Comparison of ENCODE assay signal across 22 cellular contexts in the genomic region with DNA sequence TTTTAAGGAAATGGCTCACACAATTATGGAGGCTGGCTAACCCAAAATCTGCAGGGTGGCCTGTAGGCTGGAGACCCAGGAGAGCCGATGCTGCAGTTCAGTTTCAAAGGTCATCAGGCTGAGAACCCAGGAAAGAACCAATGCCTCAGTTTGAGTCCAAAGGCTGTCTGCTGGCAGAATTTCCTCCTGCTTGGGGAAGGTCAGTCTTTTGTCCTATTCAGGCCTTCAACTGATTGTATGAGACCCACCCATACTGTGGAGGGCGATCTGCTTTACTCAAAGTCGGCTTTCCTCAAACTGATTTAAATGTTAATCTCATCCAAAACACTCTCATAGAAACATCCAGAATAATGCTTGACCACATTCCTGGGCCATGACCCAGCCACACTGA.
A peak's percentile ranks its signal among the peaks of the same experiment; 100 is the strongest.
DNase-seq lines count a peak whose midpoint lies in the region; ATAC-seq, FAIRE-seq and TF ChIP-seq lines count a peak whose summit lies in the region.
"Had no signal": no experiment of that assay in that cellular context is flagged by ENCODE, and none has a peak within 500 bp of the region (broad histone marks: within the 10 kb centered on the region; RNA-seq: fewer than 3 reads in every experiment).

No MANE protein-coding gene starts in this region.

- H3K27ac ChIP-seq in esophagus squamous epithelium (peak overlapping the region in 3 of 4 donors; percentile 37 to 73 (median 70)), heart right ventricle (no peak overlapping the region)
- H3K27ac ChIP-seq: PC-9, SJSA1 had no signal

- H3K4me3 ChIP-seq in bronchial epithelial cell (ENCODE audit: low read depth, low read length) = no peak overlapping the region
- H3K4me3 ChIP-seq in esophagus squamous epithelium = no peak overlapping the region
- H3K4me3 ChIP-seq in heart right ventricle = no peak overlapping the region
- H3K4me3 ChIP-seq in BE2C (ENCODE audit: low read depth, low read length) = no peak overlapping the region
- H3K4me3 ChIP-seq: PC-9, SJSA1 had no signal

- no peaks in the 10 kb centered on the region for H3K27me3 Mint-ChIP-seq in osteocyte (ENCODE audit: unreplicated experiment)
- no peaks in the 10 kb centered on the region for H3K27me3 Mint-ChIP-seq in T-helper 2 cell treated with Interferon-gamma antibody and Interleukin-4, amounts not matched to agents 5 μg/mL and 100 μg/mL, for 36 hours (ENCODE audit: low read depth)

- H3K27me3 ChIP-seq in bronchial epithelial cell (ENCODE audit: control insufficient read depth, insufficient read depth, low read length) (no peaks in the 10 kb centered on the region), esophagus squamous epithelium (no peaks in the 10 kb centered on the region), heart right ventricle (no peaks in the 10 kb centered on the region), BE2C (0 out of 2 replicates have a peak, but pooled peaks cover 2% of the 10 kb centered on the region)
- H3K27me3 ChIP-seq: SJSA1 had no signal

- ATAC-seq in heart right ventricle = no peak
- ATAC-seq: Right ventricle myocardium inferior had no signal

- H3K4me3 Mint-ChIP-seq in osteocyte (ENCODE audit: unreplicated experiment) = no peak overlapping the region
- H3K4me3 Mint-ChIP-seq in T-helper 2 cell treated with Interferon-gamma antibody and Interleukin-4, amounts not matched to agents 5 μg/mL and 100 μg/mL, for 36 hours = no peak overlapping the region
- H3K4me3 Mint-ChIP-seq: CD14-positive monocyte had no signal

- WGBS in esophagus squamous epithelium, 2 donors = 82 to 95% methylated on average over 3 of the region's 3 CpGs
- 93 to 95% methylated on average over 3 of the region's 3 CpGs for WGBS in heart right ventricle, 2 donors

- H3K36me3 ChIP-seq in bronchial epithelial cell (ENCODE audit: control insufficient read depth, insufficient read depth, low read length) (no peaks in the 10 kb centered on the region), esophagus squamous epithelium (no peaks in the 10 kb centered on the region), heart right ventricle (no peaks in the 10 kb centered on the region), BE2C (no peaks in the 10 kb centered on the region)
- H3K36me3 ChIP-seq: SJSA1 had no signal

- DNase-seq in bronchial epithelial cell (ENCODE audit: low read depth) (peak; percentile 21), esophagus squamous epithelium (lab: John Stamatoyannopoulos, UW) (no peak), osteocyte (ENCODE audit: extremely low spot score, unreplicated experiment) (peak; percentile 21), heart right ventricle (no peak), BE2C (no peak), C1 segment of cervical spinal cord (lab: John Stamatoyannopoulos, UW) (no peak)
- no peak for DNase-seq in T-helper 2 cell treated with Interferon-gamma antibody and Interleukin-4, amounts not matched to agents 5 μg/mL and 100 μg/mL, for 36 hours (ENCODE audit: low spot score)
- DNase-seq: Karpas-422; NCI-H1092 treated with DMSO at 0.1 percent for 48 hours; NCI-H1436; NCI-H1930; NCI-H2107; NCI-H524 treated with DMSO at 0.1 percent for 48 hours; NCI-H82; NK-92 treated with Interleukin-12 subunit alpha and Interleukin-12 subunit beta, amount 100 ng/mL, for 24 hours had no signal

- no peak for TF ChIP-seq CTCF in bronchial epithelial cell (IDR thresholded peaks at IDR 0.05; ENCODE audit: insufficient read depth, low read length, severe bottlenecking)
- TF ChIP-seq CTCF in esophagus squamous epithelium (IDR thresholded peaks at IDR 0.05) = no peak
- no peak for TF ChIP-seq CTCF in osteocyte (IDR thresholded peaks at IDR 0.05)
- no peak for TF ChIP-seq CTCF in heart right ventricle (IDR thresholded peaks at IDR 0.05)
- TF ChIP-seq CTCF in BE2C (IDR thresholded peaks at IDR 0.05; ENCODE audit: low read depth, low read length) = no peak

- intact Hi-C loops in esophagus squamous epithelium (cut with DNase I) = no loop called here
- intact Hi-C loops in heart right ventricle (cut with DNase I) = no loop called here

- peaks cover 7% of the 10 kb centered on the region for H3K9me3 Mint-ChIP-seq in osteocyte (ENCODE audit: unreplicated experiment)
- H3K9me3 Mint-ChIP-seq in T-helper 2 cell treated with Interferon-gamma antibody and Interleukin-4, amounts not matched to agents 5 μg/mL and 100 μg/mL, for 36 hours = no peaks in the 10 kb centered on the region

- H3K9me3 ChIP-seq in esophagus squamous epithelium = no peaks in the 10 kb centered on the region
- peaks cover 0 to 9% (median 3%) of the 10 kb centered on the region in 11 donors for H3K9me3 ChIP-seq in heart right ventricle
- H3K9me3 ChIP-seq in BE2C = no peaks in the 10 kb centered on the region

- peaks cover 4% of the 10 kb centered on the region for H3K36me3 Mint-ChIP-seq in osteocyte (ENCODE audit: unreplicated experiment)
- H3K36me3 Mint-ChIP-seq in T-helper 2 cell treated with Interferon-gamma antibody and Interleukin-4, amounts not matched to agents 5 μg/mL and 100 μg/mL, for 36 hours (ENCODE audit: low read depth) = no peaks in the 10 kb centered on the region
- H3K36me3 Mint-ChIP-seq: CD14-positive monocyte had no signal

- TF ChIP-seq POLR2A in esophagus squamous epithelium (IDR thresholded peaks at IDR 0.05) = no peak

- no peak for FAIRE-seq in bronchial epithelial cell (lab: Jason Lieb, UNC)
- FAIRE-seq: D721Med, GM18507, H54 had no signal

- H3K4me1 ChIP-seq in esophagus squamous epithelium (peaks cover 0 to 30% (median 5%) of the 10 kb centered on the region in 3 donors), heart right ventricle (peaks cover 0 to 25% (median 0%) of the 10 kb centered on the region in 9 donors), BE2C (no peaks in the 10 kb centered on the region)

- H3K4me1 Mint-ChIP-seq in osteocyte (ENCODE audit: unreplicated experiment) = peaks cover 33% of the 10 kb centered on the region
- H3K4me1 Mint-ChIP-seq in T-helper 2 cell treated with Interferon-gamma antibody and Interleukin-4, amounts not matched to agents 5 μg/mL and 100 μg/mL, for 36 hours (ENCODE audit: low read depth) = no peaks in the 10 kb centered on the region

- no peak overlapping the region for H3K27ac Mint-ChIP-seq in osteocyte (ENCODE audit: unreplicated experiment)
- no peak overlapping the region for H3K27ac Mint-ChIP-seq in T-helper 2 cell treated with Interferon-gamma antibody and Interleukin-4, amounts not matched to agents 5 μg/mL and 100 μg/mL, for 36 hours
- H3K27ac Mint-ChIP-seq: CD14-positive monocyte had no signal

Comparison
In these comparisons a context has a peak if more than half of its experiments do, and no peak if none do; other contexts are left out.
1. DNase-seq: peak in bronchial epithelial cell (single experiment) and osteocyte (single experiment); none in esophagus squamous epithelium (single experiment), heart right ventricle (0 of 2), BE2C (single experiment), T-helper 2 cell treated with Interferon-gamma antibody and Interleukin-4, amounts not matched to agents 5 μg/mL and 100 μg/mL, for 36 hours (single experiment) and C1 segment of cervical spinal cord (0 of 14).
2. H3K27ac ChIP-seq: peak in esophagus squamous epithelium (3 of 4); none in heart right ventricle (0 of 10).